In the genomic region with DNA sequence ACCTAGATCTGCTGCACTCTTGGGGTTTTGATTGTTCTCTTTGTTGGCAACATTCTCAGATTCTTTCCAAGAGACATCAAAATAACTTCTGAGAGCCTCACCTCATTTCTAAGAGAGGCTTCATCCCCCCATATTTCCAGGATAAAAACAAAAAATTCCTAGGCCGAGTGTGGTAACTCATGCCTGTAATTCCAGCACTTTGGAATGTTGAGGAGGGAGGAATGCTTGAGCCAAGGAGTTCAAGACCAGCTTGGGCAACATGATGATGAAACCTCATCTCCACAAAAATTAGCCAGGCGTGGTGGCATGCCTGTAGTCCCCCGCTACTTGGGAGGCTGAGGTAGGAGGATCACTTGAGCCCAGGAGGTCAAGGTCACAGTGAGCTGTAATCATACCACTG, we compare ENCODE assay signal across 22 cellular contexts.
DNase-seq lines count a peak whose midpoint lies in the region; ATAC-seq, FAIRE-seq and TF ChIP-seq lines count a peak whose summit lies in the region.
"Had no signal": no experiment of that assay in that cellular context is flagged by ENCODE, and none has a peak within 500 bp of the region (broad histone marks: within the 10 kb centered on the region; RNA-seq: fewer than 3 reads in every experiment).

No MANE protein-coding gene starts in this region.

- H3K9me3 ChIP-seq in naive thymus-derived CD4-positive, alpha-beta T cell (ENCODE audit: control insufficient read depth in 2 of 3, low read length in 3 of 3): no peaks in the 10 kb centered on the region
- H3K9me3 ChIP-seq: transverse colon had no signal

- H3K36me3 ChIP-seq in GM23338 (ENCODE audit: insufficient read depth): no peaks in the 10 kb centered on the region
- H3K36me3 ChIP-seq in naive thymus-derived CD4-positive, alpha-beta T cell (ENCODE audit: control insufficient read depth in 2 of 3, insufficient read depth in 3 of 3, low read length in 3 of 3): no peaks in the 10 kb centered on the region
- H3K36me3 ChIP-seq: transverse colon had no signal

- H2AFZ ChIP-seq in GM23338: 0 out of 2 replicates have a peak overlapping the region, but pooled peaks have one; percentile 19

- no peaks in the 10 kb centered on the region for H3K27me3 Mint-ChIP-seq in activated naive CD4-positive, alpha-beta T cell treated with anti-CD3 and anti-CD28 coated beads for 36 hours (ENCODE audit: low read depth)
- H3K27me3 Mint-ChIP-seq in GM23338 (ENCODE audit: insufficient read depth, low read depth, poor library complexity): no peaks in the 10 kb centered on the region
- no peaks in the 10 kb centered on the region for H3K27me3 Mint-ChIP-seq in naive thymus-derived CD4-positive, alpha-beta T cell

- H3K4me3 Mint-ChIP-seq in activated naive CD4-positive, alpha-beta T cell treated with anti-CD3 and anti-CD28 coated beads for 36 hours: peak overlapping the region; percentile 63
- no peak overlapping the region for H3K4me3 Mint-ChIP-seq in GM23338
- peak overlapping the region in 8 of 10 donors; percentile 65 to 85 (median 68) for H3K4me3 Mint-ChIP-seq in naive thymus-derived CD4-positive, alpha-beta T cell
- H3K4me3 Mint-ChIP-seq: neural crest cell had no signal

- FAIRE-seq in frontal cortex (lab: Jason Lieb, UNC): no peak
- FAIRE-seq: GM12891, H54 had no signal

- no peaks in the 10 kb centered on the region for H4K20me1 ChIP-seq in GM23338 (replicated peaks; ENCODE audit: insufficient read depth)

- ATAC-seq in GM23338: no peak
- ATAC-seq in activated naive CD4-positive, alpha-beta T cell treated with anti-CD3 and anti-CD28 coated beads, Interleukin-2, amount 50 U/mL, for 72 hours: no peak
- ATAC-seq in naive thymus-derived CD4-positive, alpha-beta T cell: no peak
- ATAC-seq in GM21515 (IDR thresholded peaks at IDR 0.05; ENCODE audit: unreplicated experiment): no peak
- ATAC-seq: left lobe of liver had no signal

- H3K9me2 ChIP-seq in GM23338 (ENCODE audit: insufficient read depth): 0 out of 2 replicates have a peak, but pooled peaks cover 4% of the 10 kb centered on the region

- no peak overlapping the region for H3K27ac ChIP-seq in GM23338 (ENCODE audit: low read depth)
- peak overlapping the region; percentile 19 for H3K27ac ChIP-seq in naive thymus-derived CD4-positive, alpha-beta T cell (ENCODE audit: low read depth, low read length)
- H3K27ac ChIP-seq: transverse colon, VCaP had no signal

- no peaks in the 10 kb centered on the region for H3F3A ChIP-seq in GM23338 (replicated peaks; ENCODE audit: low read depth)

- H3K27me3 ChIP-seq in GM23338 (ENCODE audit: insufficient read depth): no peaks in the 10 kb centered on the region
- no peaks in the 10 kb centered on the region for H3K27me3 ChIP-seq in naive thymus-derived CD4-positive, alpha-beta T cell (ENCODE audit: control insufficient read depth in 2 of 2, insufficient read depth in 2 of 2, low read length in 2 of 2)
- H3K27me3 ChIP-seq: transverse colon had no signal

- H3K4me1 Mint-ChIP-seq in activated naive CD4-positive, alpha-beta T cell treated with anti-CD3 and anti-CD28 coated beads for 36 hours (ENCODE audit: low read depth): peaks cover 79% of the 10 kb centered on the region
- peaks cover 33% of the 10 kb centered on the region for H3K4me1 Mint-ChIP-seq in GM23338
- peaks cover 61 to 96% (median 90%) of the 10 kb centered on the region in 7 donors for H3K4me1 Mint-ChIP-seq in naive thymus-derived CD4-positive, alpha-beta T cell

- CTCF ChIA-PET in activated naive CD4-positive, alpha-beta T cell treated with anti-CD3 and anti-CD28 coated beads for 36 hours (lab: Charles Lee): interaction anchor here (0.6 to 1.5 kb wide), 2 partner anchors 16 to 93 kb away, joined by 4 read pairs; no protein-coding TSS in a partner anchor
- CTCF ChIA-PET in naive thymus-derived CD4-positive, alpha-beta T cell (lab: Charles Lee): interaction anchor here (0.7 to 1.3 kb wide), 2 partner anchors 13 to 20 kb away, joined by 3 to 4 read pairs; no protein-coding TSS in a partner anchor

- no peaks in the 10 kb centered on the region for H3K79me2 ChIP-seq in GM23338 (replicated peaks; ENCODE audit: insufficient read depth)

- peaks cover 7% of the 10 kb centered on the region for H3K9me3 Mint-ChIP-seq in activated naive CD4-positive, alpha-beta T cell treated with anti-CD3 and anti-CD28 coated beads for 36 hours
- H3K9me3 Mint-ChIP-seq in GM23338: no peaks in the 10 kb centered on the region
- peaks cover 9 to 25% of the 10 kb centered on the region in 2 donors for H3K9me3 Mint-ChIP-seq in activated naive CD4-positive, alpha-beta T cell treated with anti-CD3 and anti-CD28 coated beads, Interleukin-2, amount 50 U/mL, for 72 hours
- peaks cover 0 to 10% (median 0%) of the 10 kb centered on the region in 11 donors for H3K9me3 Mint-ChIP-seq in naive thymus-derived CD4-positive, alpha-beta T cell

- POLR2A ChIA-PET in naive thymus-derived CD4-positive, alpha-beta T cell (lab: Charles Lee): interaction anchor here (0.6 to 6.0 kb wide), 10 partner anchors 8 to 1645 kb away, joined by 3 to 38 read pairs (median 4); no protein-coding TSS in a partner anchor

- no peak for DNase-seq in activated naive CD4-positive, alpha-beta T cell treated with anti-CD3 and anti-CD28 coated beads for 36 hours
- DNase-seq in activated naive CD4-positive, alpha-beta T cell (lab: John Stamatoyannopoulos, UW): no peak
- DNase-seq in GM23338 (ENCODE audit: low spot score) (no peak), T-helper 9 cell (no peak), frontal cortex (ENCODE audit: low spot score in 2 of 2) (no peak)
- DNase-seq in activated naive CD4-positive, alpha-beta T cell treated with anti-CD3 and anti-CD28 coated beads, Interleukin-2, amount 50 U/mL, for 72 hours (ENCODE audit: low spot score in 2 of 2): no peak
- no peak for DNase-seq in naive thymus-derived CD4-positive, alpha-beta T cell
- DNase-seq: activated gamma-delta T cell; DMS53; NCI-H1694 treated with DMSO at 0.1 percent for 48 hours; NCI-H748 treated with DMSO at 0.1 percent for 48 hours; SIG-M5; stimulated activated CD4-positive, alpha-beta T cell treated with anti-CD3 and anti-CD28 coated beads, Interleukin-2, amount 100 ng/mL, for 24 hours; stimulated activated naive CD4-positive, alpha-beta T cell treated with Interleukin-2 at 50 U/mL for 16 hours; T-helper 1 cell; transverse colon had no signal

- H3K4me2 ChIP-seq in GM23338: no peak overlapping the region

- peak overlapping the region; percentile 89 for H3K27ac Mint-ChIP-seq in activated naive CD4-positive, alpha-beta T cell treated with anti-CD3 and anti-CD28 coated beads for 36 hours
- H3K27ac Mint-ChIP-seq in GM23338: no peak overlapping the region
- H3K27ac Mint-ChIP-seq in activated naive CD4-positive, alpha-beta T cell treated with anti-CD3 and anti-CD28 coated beads, Interleukin-2, amount 50 U/mL, for 72 hours: peak overlapping the region; percentile 75 to 77
- peak overlapping the region; percentile 50 to 94 (median 81) for H3K27ac Mint-ChIP-seq in naive thymus-derived CD4-positive, alpha-beta T cell

- intact Hi-C loops in activated naive CD4-positive, alpha-beta T cell treated with anti-CD3 and anti-CD28 coated beads for 36 hours (cut with micrococcal nuclease): no loop called here
- intact Hi-C loops in naive thymus-derived CD4-positive, alpha-beta T cell (cut with micrococcal nuclease): no loop called here

- H3K4me1 ChIP-seq in GM23338 (ENCODE audit: insufficient read depth): peaks cover 23% of the 10 kb centered on the region
- peaks cover 44 to 64% of the 10 kb centered on the region in 2 donors for H3K4me1 ChIP-seq in naive thymus-derived CD4-positive, alpha-beta T cell (ENCODE audit: control insufficient read depth in 2 of 2, insufficient read depth in 2 of 2, low read length in 2 of 2)

- TF ChIP-seq CTCF in GM23338 (conservative IDR thresholded peaks at IDR 0.05; ENCODE audit: low read depth in 2 of 2): no peak

- H3K36me3 Mint-ChIP-seq in activated naive CD4-positive, alpha-beta T cell treated with anti-CD3 and anti-CD28 coated beads for 36 hours (ENCODE audit: low read depth): peaks cover 34% of the 10 kb centered on the region
- H3K36me3 Mint-ChIP-seq in GM23338 (ENCODE audit: low read depth): no peaks in the 10 kb centered on the region
- peaks cover 24 to 41% of the 10 kb centered on the region in 2 donors for H3K36me3 Mint-ChIP-seq in activated naive CD4-positive, alpha-beta T cell treated with anti-CD3 and anti-CD28 coated beads, Interleukin-2, amount 50 U/mL, for 72 hours
- peaks cover 0 to 30% (median 16%) of the 10 kb centered on the region in 5 donors for H3K36me3 Mint-ChIP-seq in naive thymus-derived CD4-positive, alpha-beta T cell

- H3K4me3 ChIP-seq in GM23338: no peak overlapping the region
- H3K4me3 ChIP-seq in naive thymus-derived CD4-positive, alpha-beta T cell (ENCODE audit: low read length): no peak overlapping the region
- H3K4me3 ChIP-seq: transverse colon had no signal

TF ChIP-seq in GM23338, 12 proteins besides CTCF, POLR2A, EP300 and RAD21 (continues in another document):
- no peak for TF ChIP-seq POLR2AphosphoS5 (IDR thresholded peaks at IDR 0.05; ENCODE audit: low read depth)
- TF ChIP-seq EZH2 (IDR thresholded peaks at IDR 0.05; ENCODE audit: low read depth, unreplicated experiment): no peak
- no peak for TF ChIP-seq JUNB (IDR thresholded peaks at IDR 0.05; ENCODE audit: unreplicated experiment)
- TF ChIP-seq, protein P1, sequence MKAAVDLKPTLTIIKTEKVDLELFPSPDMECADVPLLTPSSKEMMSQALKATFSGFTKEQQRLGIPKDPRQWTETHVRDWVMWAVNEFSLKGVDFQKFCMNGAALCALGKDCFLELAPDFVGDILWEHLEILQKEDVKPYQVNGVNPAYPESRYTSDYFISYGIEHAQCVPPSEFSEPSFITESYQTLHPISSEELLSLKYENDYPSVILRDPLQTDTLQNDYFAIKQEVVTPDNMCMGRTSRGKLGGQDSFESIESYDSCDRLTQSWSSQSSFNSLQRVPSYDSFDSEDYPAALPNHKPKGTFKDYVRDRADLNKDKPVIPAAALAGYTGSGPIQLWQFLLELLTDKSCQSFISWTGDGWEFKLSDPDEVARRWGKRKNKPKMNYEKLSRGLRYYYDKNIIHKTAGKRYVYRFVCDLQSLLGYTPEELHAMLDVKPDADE (IDR thresholded peaks at IDR 0.05): no peak
- TF ChIP-seq ZNF331 (CRISPR knock-in tag; IDR thresholded peaks at IDR 0.05; ENCODE audit: low read depth): no peak
